Comparison of ENCODE assay signal across 22 cellular contexts in the genomic region with DNA sequence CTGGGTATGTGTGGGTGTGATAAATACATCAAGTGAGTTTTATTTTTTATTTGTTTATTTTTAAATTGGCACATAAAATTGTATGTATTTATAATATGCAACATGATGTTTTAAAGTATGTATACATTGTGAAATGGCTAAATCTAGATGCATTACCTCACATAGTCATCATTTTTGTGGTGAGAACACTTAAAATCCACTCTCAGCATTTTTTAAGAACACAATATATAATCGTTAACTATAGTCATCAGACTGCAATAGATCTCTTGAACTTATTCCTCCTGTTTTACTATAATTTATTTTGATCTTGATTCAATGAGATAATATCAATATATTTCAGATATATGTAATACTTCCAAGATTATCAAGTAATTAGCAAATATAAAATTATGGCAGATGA.
DNase-seq lines count a peak whose midpoint lies in the region; ATAC-seq, FAIRE-seq and TF ChIP-seq lines count a peak whose summit lies in the region.
"Had no signal": no experiment of that assay in that cellular context is flagged by ENCODE, and none has a peak within 500 bp of the region (broad histone marks: within the 10 kb centered on the region; RNA-seq: fewer than 3 reads in every experiment).

No MANE protein-coding gene starts in this region.

- FAIRE-seq in A204.1 (lab: Jason Lieb, UNC) (peak; percentile 34), A549 (lab: Jason Lieb, UNC) (peak; percentile 90), RCC 7860 (lab: Jason Lieb, UNC) (peak; percentile 10), kidney (lab: Jason Lieb, UNC) (peak; percentile 53)
- FAIRE-seq: G401.6, GM12891, GM18507 had no signal

- H3K36me3 ChIP-seq in kidney (ENCODE audit: control insufficient read depth in 1 of 2, insufficient read depth in 2 of 2, low read length in 2 of 2) = no peaks in the 10 kb centered on the region
- no peaks in the 10 kb centered on the region for H3K36me3 ChIP-seq in stomach
- H3K36me3 ChIP-seq: BE2C, BLaER1 had no signal

- H3K9me3 ChIP-seq in A549 = no peaks in the 10 kb centered on the region
- no peaks in the 10 kb centered on the region for H3K9me3 ChIP-seq in kidney (ENCODE audit: control insufficient read depth in 1 of 2, low read length in 2 of 2)
- H3K9me3 ChIP-seq in stomach = no peaks in the 10 kb centered on the region
- H3K9me3 ChIP-seq: BE2C had no signal

- no peak for TF ChIP-seq RAD21 in A549 (conservative IDR thresholded peaks at IDR 0.05 in 1 of 2, IDR thresholded peaks at IDR 0.05 in 1 of 2)

- no peak for TF ChIP-seq EP300 in A549 (IDR thresholded peaks at IDR 0.05)
- no peak for TF ChIP-seq EP300 in stomach (IDR thresholded peaks at IDR 0.05)

- TF ChIP-seq POLR2A in A549 (IDR thresholded peaks at IDR 0.05; ENCODE audit: low read length) (no peak), stomach (IDR thresholded peaks at IDR 0.05) (no peak)

- DNase-seq in A549 (ENCODE audit: low read depth in 1 of 2, low spot score in 1 of 2) = no peak
- no peak for DNase-seq in RCC 7860 (ENCODE audit: low spot score)
- DNase-seq in kidney = no peak
- no peak for DNase-seq in SW 1271 (lab: John Stamatoyannopoulos, UW)
- DNase-seq in sciatic nerve (ENCODE audit: low spot score) = no peak
- no peak for DNase-seq in stomach
- DNase-seq: 8988T; ACHN; BE2C; C1 segment of cervical spinal cord; CD4-positive, alpha-beta memory T cell; CD4-positive, CD25-positive, alpha-beta regulatory T cell; CD8-positive, alpha-beta memory T cell; COR-L47; DMS79 treated with DMSO at 0.1 percent for 48 hours; GF-D8 had no signal

- H3K27ac ChIP-seq in A549 (peak overlapping the region in 1 of 2 experiments; percentile 96; a peak in 5 of 6 replicates), kidney (ENCODE audit: low read depth in 2 of 2, low read length in 2 of 2) (no peak overlapping the region), stomach (no peak overlapping the region)
- H3K27ac ChIP-seq: BLaER1 had no signal

- CTCF ChIA-PET in A549 (lab: Yijun Ruan, JAX) = interaction anchor here (0.6 kb wide), 1 partner anchor 81 kb away, joined by 3 read pairs; no protein-coding TSS in a partner anchor

- H3K4me3 ChIP-seq in A549 = no peak overlapping the region; the same call in 2 of the 3 replicates
- H3K4me3 ChIP-seq in kidney (ENCODE audit: low read length in 2 of 2) = no peak overlapping the region
- no peak overlapping the region for H3K4me3 ChIP-seq in stomach
- H3K4me3 ChIP-seq: BLaER1 had no signal

- H3K4me2 ChIP-seq in A549 = peak overlapping the region; percentile 84
- H3K4me2 ChIP-seq: BLaER1 had no signal

- TF ChIP-seq CTCF in A549 (IDR thresholded peaks at IDR 0.05) (no peak), kidney (IDR thresholded peaks at IDR 0.05; ENCODE audit: borderline replicate concordance, extremely low read depth, insufficient read depth) (no peak), stomach (IDR thresholded peaks at IDR 0.05) (no peak)

- ATAC-seq in A549 (no peak), sciatic nerve (no peak), GM18502 (IDR thresholded peaks at IDR 0.05; ENCODE audit: poor library complexity, unreplicated experiment) (no peak)

- no peak overlapping the region for H3K9ac ChIP-seq in kidney (ENCODE audit: low read length in 2 of 2)
- H3K9ac ChIP-seq: BLaER1 had no signal

- POLR2A ChIA-PET in A549 (lab: Yijun Ruan, JAX) = no interaction called here

- no peaks in the 10 kb centered on the region for H3K27me3 ChIP-seq in stomach
- H3K27me3 ChIP-seq: BE2C, BLaER1 had no signal

- H3K4me1 ChIP-seq in A549 (peaks cover 71% of the 10 kb centered on the region), kidney (ENCODE audit: control insufficient read depth in 1 of 2, insufficient read depth in 1 of 2, low read depth in 1 of 2, low read length in 2 of 2) (no peaks in the 10 kb centered on the region), stomach (peaks cover 0 to 10% (median 0%) of the 10 kb centered on the region in 4 donors)
- H3K4me1 ChIP-seq: BE2C, BLaER1 had no signal

- 2% methylated on average over 1 of the region's 1 CpG for WGBS in A549 (ENCODE audit: missing lambda C conversion rate)
- WGBS in stomach, 5 donors = 83 to 93% (median 86%) methylated on average over 1 of the region's 1 CpG

- intact Hi-C loops in kidney (cut with DNase I) = no loop called here
- intact Hi-C loops in sciatic nerve (cut with DNase I) = no loop called here
- intact Hi-C loops in stomach (cut with DNase I; ENCODE audit: low total_unique reads) = no loop called here

TF ChIP-seq in A549, 52 proteins besides CTCF, POLR2A, EP300 and RAD21:
- TF ChIP-seq HOXB5 (CRISPR knock-in tag; IDR thresholded peaks at IDR 0.05) = no peak
- TF ChIP-seq MAFK (IDR thresholded peaks at IDR 0.05; ENCODE audit: partially characterized antibody) = peak; percentile 93
- TF ChIP-seq, protein P1, sequence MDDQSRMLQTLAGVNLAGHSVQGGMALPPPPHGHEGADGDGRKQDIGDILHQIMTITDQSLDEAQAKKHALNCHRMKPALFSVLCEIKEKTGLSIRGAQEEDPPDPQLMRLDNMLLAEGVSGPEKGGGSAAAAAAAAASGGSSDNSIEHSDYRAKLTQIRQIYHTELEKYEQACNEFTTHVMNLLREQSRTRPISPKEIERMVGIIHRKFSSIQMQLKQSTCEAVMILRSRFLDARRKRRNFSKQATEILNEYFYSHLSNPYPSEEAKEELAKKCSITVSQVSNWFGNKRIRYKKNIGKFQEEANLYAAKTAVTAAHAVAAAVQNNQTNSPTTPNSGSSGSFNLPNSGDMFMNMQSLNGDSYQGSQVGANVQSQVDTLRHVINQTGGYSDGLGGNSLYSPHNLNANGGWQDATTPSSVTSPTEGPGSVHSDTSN (IDR thresholded peaks at IDR 0.05) = no peak
- no peak for TF ChIP-seq ZNF302 (CRISPR knock-in tag; IDR thresholded peaks at IDR 0.05)
- peak in 1 of 2 experiments; percentile 20; a peak in 1 of 4 replicates for TF ChIP-seq CEBPB (IDR thresholded peaks at IDR 0.05)
